21 cellular contexts compared by ENCODE assay signal in the genomic region with DNA sequence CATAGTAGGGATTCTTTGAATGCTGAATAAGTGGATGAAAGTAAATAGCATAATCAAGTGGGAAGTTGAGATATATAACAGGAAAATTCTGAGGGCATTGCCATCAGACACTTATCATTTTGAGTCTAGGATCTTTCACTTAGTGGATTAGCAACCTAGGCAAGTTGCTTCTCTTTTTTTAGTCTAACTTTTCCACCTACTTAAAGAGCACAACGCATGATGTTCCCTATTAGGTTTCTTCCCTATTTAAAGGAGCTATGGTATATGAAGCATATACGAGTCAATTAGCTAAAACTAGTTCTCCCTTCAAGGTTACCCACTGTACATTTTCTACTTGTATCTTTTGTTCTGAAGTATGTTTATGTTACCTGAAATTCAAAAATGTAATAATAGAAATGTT.
"Had no signal": no experiment of that assay in that cellular context is flagged by ENCODE, and none has a peak within 500 bp of the region (broad histone marks: within the 10 kb centered on the region; RNA-seq: fewer than 3 reads in every experiment).

No MANE protein-coding gene starts in this region.

- H3K4me3 ChIP-seq: left ventricle myocardium inferior, testis, upper lobe of left lung had no signal

- H3K27ac ChIP-seq: left ventricle myocardium inferior, testis, upper lobe of left lung had no signal

- H3K36me3 Mint-ChIP-seq: natural killer cell had no signal

- DNase-seq: activated B cell treated with CpG ODN at 0.5 μM for 24 hours; activated CD4-positive, alpha-beta T cell treated with anti-CD3 and anti-CD28 coated beads for 36 hours; activated CD4-positive, alpha-beta T cell treated with anti-CD3 and anti-CD28 coated beads, Interleukin-2, amount 50 U/mL, for 4 hours; activated CD8-positive, alpha-beta memory T cell treated with anti-CD3 and anti-CD28 coated beads, Interleukin-2, amount 50 U/mL, for 48 hours; activated naive CD4-positive, alpha-beta T cell; activated naive CD8-positive, alpha-beta T cell treated with anti-CD3 and anti-CD28 coated beads for 36 hours; activated T-cell treated with anti-CD3 and anti-CD28 coated beads, Interleukin-2, amount 50 U/mL, for 4 hours; cerebellar nuclear complex; cortex of kidney; foreskin fibroblast; left ventricle myocardium inferior; midbrain; natural killer cell; small intestine; stimulated activated CD4-positive, alpha-beta T cell treated with anti-CD3 and anti-CD28 coated beads, Interleukin-2, amount 100 ng/mL, for 48 hours; stimulated activated CD8-positive, alpha-beta memory T cell treated with anti-CD3 and anti-CD28 coated beads, Interleukin-4, amount 100 ng/mL, for 48 hours; stimulated activated naive B cell treated with anti-CD40 and anti-IgM and Interleukin-4, amounts not matched to agents 10 μg/mL and 1 μg/mL and 100 μg/mL, for 72 hours; T-helper 17 cell; testis; upper lobe of left lung had no signal

- H3K36me3 ChIP-seq: left ventricle myocardium inferior, upper lobe of left lung had no signal

- ATAC-seq: activated CD4-positive, alpha-beta T cell treated with anti-CD3 and anti-CD28 coated beads for 36 hours; activated T-cell treated with anti-CD3 and anti-CD28 coated beads, Interleukin-2, amount 50 U/mL, for 4 hours; natural killer cell; sciatic nerve; stimulated activated naive B cell treated with anti-CD40 and anti-IgM and Interleukin-4, amounts not matched to agents 10 μg/mL and 1 μg/mL and 100 μg/mL, for 72 hours; T-helper 17 cell had no signal

- H3K9me3 Mint-ChIP-seq: activated T-cell treated with anti-CD3 and anti-CD28 coated beads, Interleukin-2, amount 50 U/mL, for 4 hours had no signal

- H3K4me1 ChIP-seq: left ventricle myocardium inferior, testis, upper lobe of left lung had no signal

- H3K9me3 ChIP-seq: testis had no signal

- H3K27ac Mint-ChIP-seq: activated B cell treated with CpG ODN at 0.5 μM for 24 hours; activated CD4-positive, alpha-beta T cell treated with anti-CD3 and anti-CD28 coated beads for 36 hours; activated naive CD8-positive, alpha-beta T cell treated with anti-CD3 and anti-CD28 coated beads for 36 hours; natural killer cell; stimulated activated naive B cell treated with anti-CD40 and anti-IgM and Interleukin-4, amounts not matched to agents 10 μg/mL and 1 μg/mL and 100 μg/mL, for 72 hours; T-helper 17 cell had no signal

- H3K27me3 Mint-ChIP-seq: activated B cell treated with CpG ODN at 0.5 μM for 24 hours; activated CD4-positive, alpha-beta T cell treated with anti-CD3 and anti-CD28 coated beads for 36 hours; T-helper 17 cell had no signal

- H3K4me3 Mint-ChIP-seq: activated B cell treated with CpG ODN at 0.5 μM for 24 hours; activated CD4-positive, alpha-beta T cell treated with anti-CD3 and anti-CD28 coated beads for 36 hours; activated naive CD8-positive, alpha-beta T cell treated with anti-CD3 and anti-CD28 coated beads for 36 hours; activated T-cell treated with anti-CD3 and anti-CD28 coated beads, Interleukin-2, amount 50 U/mL, for 4 hours; natural killer cell; stimulated activated naive B cell treated with anti-CD40 and anti-IgM and Interleukin-4, amounts not matched to agents 10 μg/mL and 1 μg/mL and 100 μg/mL, for 72 hours; T-helper 17 cell had no signal

- H3K27me3 ChIP-seq: testis, upper lobe of left lung had no signal

- H3K4me1 Mint-ChIP-seq: activated B cell treated with CpG ODN at 0.5 μM for 24 hours, natural killer cell had no signal
